In the genomic region with DNA sequence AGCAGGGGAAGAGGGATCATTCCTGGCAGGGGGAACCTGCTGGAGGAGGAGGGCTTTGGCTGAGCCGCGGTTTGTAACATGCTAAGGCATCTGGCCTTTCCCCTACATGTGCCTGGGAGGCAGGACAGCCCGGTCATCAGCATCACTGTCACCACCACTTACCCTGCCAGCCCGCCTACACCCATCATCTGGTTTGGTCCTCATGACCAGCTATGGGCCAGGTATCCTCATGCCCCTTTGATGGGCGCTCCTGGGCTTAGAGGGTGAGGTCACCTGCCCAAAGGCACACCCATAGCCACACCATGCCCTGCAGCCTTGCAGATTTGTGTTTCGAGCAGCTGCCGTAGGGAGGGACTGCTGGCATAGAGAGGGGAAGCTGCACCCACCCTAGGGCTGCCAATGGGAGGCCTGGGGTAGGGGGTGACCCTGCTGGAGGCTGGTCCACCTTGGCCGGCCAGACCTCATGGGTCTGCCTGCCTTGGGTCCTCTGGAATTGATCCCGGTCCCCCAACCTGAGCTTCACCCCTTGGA, we compare ENCODE assay signal across 9 cellular contexts. TPM values are rescaled to one million over a fixed set of nuclear protein-coding genes. Genes with fewer than 3 reads are reported as not detected.
DNase-seq lines count a peak whose midpoint lies in the region; ATAC-seq and TF ChIP-seq lines count a peak whose summit lies in the region.
"Had no signal": no experiment of that assay in that cellular context is flagged by ENCODE, and none has a peak within 500 bp of the region (broad histone marks: within the 10 kb centered on the region; RNA-seq: fewer than 3 reads in every experiment).

No MANE protein-coding gene starts in this region.

- WGBS in ovary, 3 donors, result 25 to 44% (median 34%) methylated on average over 9 of the region's 9 CpGs
- WGBS in body of pancreas, 2 donors, result 52 to 54% methylated on average over 2 to 9 of the region's 9 CpGs

- H3K4me1 ChIP-seq in PC-3 (ENCODE audit: insufficient read depth, low read length) (peaks cover 29% of the 10 kb centered on the region), fibroblast of lung (ENCODE audit: control insufficient read depth, extremely low read depth, insufficient read depth, low read length) (peaks cover 40% of the 10 kb centered on the region), ovary (ENCODE audit: insufficient read depth) (peaks cover 38% of the 10 kb centered on the region), body of pancreas (peaks cover 38% of the 10 kb centered on the region)

- H3K27ac ChIP-seq in PC-3 (ENCODE audit: low read length) (no peak overlapping the region), fibroblast of lung (ENCODE audit: insufficient read depth, low read length) (peak overlapping the region; percentile 98), ovary (peak overlapping the region; percentile 86 to 90), body of pancreas (peak overlapping the region in 2 of 4 donors; percentile 43 to 44)

- no peaks in the 10 kb centered on the region for H3K9me2 ChIP-seq in PC-3 (replicated peaks; ENCODE audit: low read length)

- TF ChIP-seq POLR2A in ovary (IDR thresholded peaks at IDR 0.05) (no peak), body of pancreas (IDR thresholded peaks at IDR 0.05) (no peak)

- no peak for TF ChIP-seq CTCF in PC-3 (conservative IDR thresholded peaks at IDR 0.05; ENCODE audit: low read depth, low read length)
- no peak for TF ChIP-seq CTCF in fibroblast of lung (conservative IDR thresholded peaks at IDR 0.05 in 1 of 2, IDR thresholded peaks at IDR 0.05 in 1 of 2; ENCODE audit: low read depth in 1 of 2, low read length in 2 of 2)
- no peak for TF ChIP-seq CTCF in ovary (IDR thresholded peaks at IDR 0.05)
- TF ChIP-seq CTCF in body of pancreas (IDR thresholded peaks at IDR 0.05), result no peak

- no peaks in the 10 kb centered on the region for H4K20me1 ChIP-seq in PC-3 (ENCODE audit: low read length)
- no peaks in the 10 kb centered on the region for H4K20me1 ChIP-seq in fibroblast of lung (ENCODE audit: control insufficient read depth, extremely low read depth, insufficient read depth, low read length)

- intact Hi-C loops in PC-3 (cut with micrococcal nuclease), result no loop called here
- intact Hi-C loops in ovary (cut with DNase I), result loop anchor here (5.0 to 10.0 kb wide), 3 partner anchors 37 to 166 kb away; partner anchors contain the start of genes TPCN2 (in 3 of the 4) and CPT1A (in 1 of the 4)
- intact Hi-C loops in body of pancreas (cut with DNase I), result no loop called here

- no peaks in the 10 kb centered on the region for H3K36me3 ChIP-seq in PC-3 (ENCODE audit: low read depth, low read length)
- H3K36me3 ChIP-seq in fibroblast of lung (ENCODE audit: control insufficient read depth, insufficient read depth, low read length), result peaks cover 22% of the 10 kb centered on the region
- no peaks in the 10 kb centered on the region for H3K36me3 ChIP-seq in ovary
- no peaks in the 10 kb centered on the region for H3K36me3 ChIP-seq in body of pancreas (replicated peaks in 1 of 2; ENCODE audit: insufficient read depth in 1 of 2, low read depth in 2 of 2)

- H3K4me3 ChIP-seq in PC-3 (ENCODE audit: low read length) (no peak overlapping the region), fibroblast of lung (replicated peaks in 1 of 4; ENCODE audit: control extremely low read depth in 1 of 4, insufficient read depth in 1 of 4, low read depth in 3 of 4, low read length in 4 of 4) (peak overlapping the region; percentile 57 to 96 (median 88)), ovary (peak overlapping the region; percentile 67), body of pancreas (no peak overlapping the region)

- H3F3A ChIP-seq in PC-3 (ENCODE audit: low read length, unreplicated experiment), result no peaks in the 10 kb centered on the region

- H3K9me3 ChIP-seq in PC-3 (ENCODE audit: low read length) (no peaks in the 10 kb centered on the region), fibroblast of lung (ENCODE audit: control insufficient read depth, insufficient read depth, low read depth, low read length) (no peaks in the 10 kb centered on the region), ovary (no peaks in the 10 kb centered on the region), body of pancreas (no peaks in the 10 kb centered on the region)

- ATAC-seq in PC-3, result no peak
- ATAC-seq in body of pancreas, result no peak
- ATAC-seq in GM18517 (IDR thresholded peaks at IDR 0.05; ENCODE audit: unreplicated experiment), result no peak

- no peak for TF ChIP-seq EP300 in ovary (IDR thresholded peaks at IDR 0.05)

- DNase-seq in CD1c-positive myeloid dendritic cell (ENCODE audit: extremely low spot score) (peak; percentile 13), PC-3 (peak; percentile 19), fibroblast of lung (ENCODE audit: low read depth in 2 of 2) (peak; percentile 16 to 47), ovary (peak in 2 of 5 donors; percentile 28 to 51), NCI-H1930 (lab: John Stamatoyannopoulos, UW) (no peak), Kasumi-1 (lab: John Stamatoyannopoulos, UW) (no peak), body of pancreas (no peak)

- no peak overlapping the region for H3K9ac ChIP-seq in PC-3 (ENCODE audit: low read length)
- peak overlapping the region; percentile 89 for H3K9ac ChIP-seq in fibroblast of lung (ENCODE audit: insufficient read depth, low read length)

- H3K79me2 ChIP-seq in PC-3 (ENCODE audit: low read length) (no peaks in the 10 kb centered on the region), fibroblast of lung (ENCODE audit: control insufficient read depth, insufficient read depth, low read length) (peaks cover 47% of the 10 kb centered on the region)

- CTCF ChIA-PET in PC-3 (lab: Charles Lee), result no interaction called here

- H3K4me2 ChIP-seq in PC-3 (ENCODE audit: low read length) (no peak overlapping the region), fibroblast of lung (ENCODE audit: extremely low read depth, insufficient read depth, low read length) (peak overlapping the region; percentile 97)

- POLR2A ChIA-PET in PC-3 (lab: Charles Lee; ENCODE audit: unreplicated experiment), result no interaction called here

- no TSS peak for BruUV-seq in PC-3 (replicated peaks; lab: Mats Ljungman, UMichigan)

- H3K27me3 ChIP-seq in PC-3 (ENCODE audit: low read length), result no peaks in the 10 kb centered on the region
- no peaks in the 10 kb centered on the region for H3K27me3 ChIP-seq in fibroblast of lung (ENCODE audit: control insufficient read depth, insufficient read depth, low read length)
- no peaks in the 10 kb centered on the region for H3K27me3 ChIP-seq in ovary
- peaks cover 0 to 5% of the 10 kb centered on the region in 2 donors for H3K27me3 ChIP-seq in body of pancreas

- no peak overlapping the region for H2AFZ ChIP-seq in PC-3 (ENCODE audit: low read length)
- no peak overlapping the region for H2AFZ ChIP-seq in fibroblast of lung (ENCODE audit: low read length)

RNA-seq across cellular contexts. Expression of gene MRGPRF, which starts 2.6 kb away (rescaled TPM):
- total RNA-seq in PC-3 (2014; rRNA removed) (not detected in 2 replicates), fibroblast of lung (63.9 and 84.2 TPM in 2 replicates), ovary (100 to 1,000 TPM in 1 of 7 donors, 10 to 100 TPM in 6; 19.3 to 104 (median 35.2) TPM), body of pancreas (1 to 10 TPM; 4.7 to 7.6 TPM)
- polyA plus RNA-seq in fibroblast of lung (47.5 and 88.1 TPM in 2 replicates), ovary (10 to 100 TPM in 1 of 2 donors, 1 to 10 TPM in 1; 8.6 to 40.7 TPM)
- polyA plus RNA-seq in fibroblast of lung (2012), result 87.8 and 142 TPM in 2 replicates
- 84.7 and 165 TPM in 2 replicates for polyA minus RNA-seq in fibroblast of lung (ENCODE audit: low replicate concordance)
- total RNA-seq: T-cell had no signal

RNA-seq across cellular contexts. Expression of gene MRGPRD, which starts 29.6 kb away (rescaled TPM):
- total RNA-seq in PC-3 (2014; rRNA removed), result not detected in 2 replicates
- not detected in 2 replicates for total RNA-seq in fibroblast of lung
- not detected in 2 replicates for polyA plus RNA-seq in fibroblast of lung
- polyA plus RNA-seq in fibroblast of lung (2012), result not detected in 2 replicates
- 2.3 TPM in 1 of 2 replicates, not detected in the other for polyA minus RNA-seq in fibroblast of lung (ENCODE audit: low replicate concordance)
- total RNA-seq in ovary, result not detected
- polyA plus RNA-seq in ovary, result not detected
- not detected for total RNA-seq in body of pancreas
- total RNA-seq: T-cell had no signal

RNA-seq across cellular contexts. Expression of gene TPCN2, which starts 38.3 kb away (rescaled TPM):
- total RNA-seq in PC-3 (2014; rRNA removed) (13.0 and 14.5 TPM in 2 replicates), fibroblast of lung (8.7 and 11.7 TPM in 2 replicates), ovary (10 to 100 TPM; 20.2 to 35.7 (median 23.7) TPM), body of pancreas (10 to 100 TPM; 10.9 to 18.9 TPM)
- polyA plus RNA-seq in fibroblast of lung (7.7 and 9.7 TPM in 2 replicates), ovary (10 to 100 TPM in 1 of 2 donors, 1 to 10 TPM in 1; 6.5 to 12.4 TPM)
- 7.1 and 9.9 TPM in 2 replicates for polyA plus RNA-seq in fibroblast of lung (2012)
- 24.2 and 31.8 TPM in 2 replicates for polyA minus RNA-seq in fibroblast of lung (ENCODE audit: low replicate concordance)

Comparison
In these comparisons a context has a peak if more than half of its experiments do, and no peak if none do; other contexts are left out.
1. DNase-seq: peak in CD1c-positive myeloid dendritic cell (single experiment), PC-3 (single experiment) and fibroblast of lung (2 of 2); none in NCI-H1930 (0 of 2), Kasumi-1 (0 of 2) and body of pancreas (0 of 4).
2. H3K4me3 ChIP-seq: peak in fibroblast of lung (4 of 4) and ovary (single experiment); none in PC-3 (single experiment) and body of pancreas (0 of 2).
3. intact Hi-C loops: an anchor here in ovary (5.0 to 10.0 kb wide); none called in PC-3 and body of pancreas.